ENCODE assay signal across 1 cellular context in the genomic region with DNA sequence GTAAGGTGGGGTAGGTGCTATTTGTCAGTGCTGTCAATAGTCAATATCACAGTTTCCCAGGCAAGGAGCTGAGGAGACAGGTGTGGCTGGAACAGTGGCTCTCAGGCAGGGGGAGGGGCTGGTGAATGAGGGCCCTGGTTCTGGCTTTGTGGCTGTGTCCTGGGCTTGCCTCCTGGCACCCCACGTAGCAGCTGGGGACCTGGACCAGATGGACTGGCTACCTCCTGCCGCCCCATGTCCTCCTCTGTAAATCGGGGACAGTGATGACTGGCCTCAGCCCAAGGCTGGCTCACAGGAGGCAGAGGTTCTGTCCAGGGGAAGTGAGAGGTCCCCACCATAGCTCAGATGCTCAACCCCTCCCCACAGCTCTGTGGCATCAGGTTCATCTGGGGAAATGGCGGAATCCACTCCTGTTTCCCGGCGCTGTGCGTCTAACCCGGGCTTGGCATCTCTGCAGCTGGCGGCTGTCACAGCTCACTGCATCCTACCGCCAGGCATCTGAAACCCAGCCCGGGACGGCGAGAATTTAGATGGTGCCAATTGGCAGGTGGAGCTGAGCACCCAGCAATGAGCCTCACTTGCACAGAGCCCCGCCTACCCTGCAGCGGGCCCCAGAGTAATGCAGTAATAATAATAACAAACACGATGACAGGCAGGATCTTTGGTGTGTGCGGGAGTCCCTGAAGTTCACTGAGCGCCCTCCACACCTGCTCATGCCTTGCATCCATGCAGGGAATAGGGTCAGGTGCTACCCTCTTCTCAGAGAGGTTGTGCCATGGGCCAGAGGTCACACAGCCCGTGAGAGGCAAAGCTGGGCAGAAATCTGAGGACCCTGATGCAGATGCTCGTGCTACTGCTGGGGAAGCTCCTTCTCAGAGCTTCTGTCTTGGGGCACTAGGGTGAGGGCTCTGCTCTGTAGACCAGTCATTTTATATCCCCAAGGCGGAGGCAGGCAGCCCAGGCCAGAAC.
TF ChIP-seq lines count a peak whose summit lies in the region.

No MANE protein-coding gene starts in this region.

TF ChIP-seq in HepG2, 621 proteins besides CTCF, POLR2A, EP300 and RAD21:
- no peak for TF ChIP-seq ZC3H4 (CRISPR knock-in tag; IDR thresholded peaks at IDR 0.05; ENCODE audit: borderline replicate concordance)
- TF ChIP-seq ZMYM2 (CRISPR knock-in tag; IDR thresholded peaks at IDR 0.05) = no peak
- TF ChIP-seq ZNF768 (CRISPR knock-in tag; IDR thresholded peaks at IDR 0.05) = peak; percentile 92
- TF ChIP-seq CREB1 (IDR thresholded peaks at IDR 0.05) = no peak
- TF ChIP-seq CREB1 (CRISPR knock-in tag; IDR thresholded peaks at IDR 0.05) = no peak
- no peak for TF ChIP-seq DNMT3B (CRISPR knock-in tag; conservative IDR thresholded peaks at IDR 0.05)
